ENCODE assay signal across 1 cellular context in the genomic region with DNA sequence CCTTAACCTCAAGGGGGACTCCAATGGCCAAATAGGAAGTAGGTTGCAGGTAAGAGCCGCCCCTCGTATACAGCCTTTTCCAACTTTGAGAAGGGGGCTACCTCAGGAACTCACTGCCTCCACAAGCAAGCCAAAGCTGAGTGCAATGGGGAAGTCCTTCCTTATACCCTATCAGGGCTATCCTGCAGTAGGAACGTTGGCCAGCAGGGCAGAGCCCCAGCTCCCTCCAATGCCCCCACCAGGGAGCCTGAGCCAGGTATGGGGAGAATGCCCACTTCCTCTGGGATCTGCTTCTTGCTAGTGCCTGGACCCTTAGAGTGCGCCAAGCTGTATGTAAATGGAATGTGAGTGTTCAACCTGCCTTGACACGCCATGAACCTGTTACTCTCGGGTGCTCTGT.
TF ChIP-seq lines count a peak whose summit lies in the region.

No MANE protein-coding gene starts in this region.

TF ChIP-seq in HEK293, 187 proteins besides CTCF, POLR2A, EP300 and RAD21 (continued from another document):
- TF ChIP-seq, protein P1, sequence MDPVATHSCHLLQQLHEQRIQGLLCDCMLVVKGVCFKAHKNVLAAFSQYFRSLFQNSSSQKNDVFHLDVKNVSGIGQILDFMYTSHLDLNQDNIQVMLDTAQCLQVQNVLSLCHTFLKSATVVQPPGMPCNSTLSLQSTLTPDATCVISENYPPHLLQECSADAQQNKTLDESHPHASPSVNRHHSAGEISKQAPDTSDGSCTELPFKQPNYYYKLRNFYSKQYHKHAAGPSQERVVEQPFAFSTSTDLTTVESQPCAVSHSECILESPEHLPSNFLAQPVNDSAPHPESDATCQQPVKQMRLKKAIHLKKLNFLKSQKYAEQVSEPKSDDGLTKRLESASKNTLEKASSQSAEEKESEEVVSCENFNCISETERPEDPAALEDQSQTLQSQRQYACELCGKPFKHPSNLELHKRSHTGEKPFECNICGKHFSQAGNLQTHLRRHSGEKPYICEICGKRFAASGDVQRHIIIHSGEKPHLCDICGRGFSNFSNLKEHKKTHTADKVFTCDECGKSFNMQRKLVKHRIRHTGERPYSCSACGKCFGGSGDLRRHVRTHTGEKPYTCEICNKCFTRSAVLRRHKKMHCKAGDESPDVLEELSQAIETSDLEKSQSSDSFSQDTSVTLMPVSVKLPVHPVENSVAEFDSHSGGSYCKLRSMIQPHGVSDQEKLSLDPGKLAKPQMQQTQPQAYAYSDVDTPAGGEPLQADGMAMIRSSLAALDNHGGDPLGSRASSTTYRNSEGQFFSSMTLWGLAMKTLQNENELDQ (tag by site-specific recombination; IDR thresholded peaks at IDR 0.05; ENCODE audit: low read depth), result no peak
